Comparison of ENCODE assay signal across 8 cellular contexts in the genomic region with DNA sequence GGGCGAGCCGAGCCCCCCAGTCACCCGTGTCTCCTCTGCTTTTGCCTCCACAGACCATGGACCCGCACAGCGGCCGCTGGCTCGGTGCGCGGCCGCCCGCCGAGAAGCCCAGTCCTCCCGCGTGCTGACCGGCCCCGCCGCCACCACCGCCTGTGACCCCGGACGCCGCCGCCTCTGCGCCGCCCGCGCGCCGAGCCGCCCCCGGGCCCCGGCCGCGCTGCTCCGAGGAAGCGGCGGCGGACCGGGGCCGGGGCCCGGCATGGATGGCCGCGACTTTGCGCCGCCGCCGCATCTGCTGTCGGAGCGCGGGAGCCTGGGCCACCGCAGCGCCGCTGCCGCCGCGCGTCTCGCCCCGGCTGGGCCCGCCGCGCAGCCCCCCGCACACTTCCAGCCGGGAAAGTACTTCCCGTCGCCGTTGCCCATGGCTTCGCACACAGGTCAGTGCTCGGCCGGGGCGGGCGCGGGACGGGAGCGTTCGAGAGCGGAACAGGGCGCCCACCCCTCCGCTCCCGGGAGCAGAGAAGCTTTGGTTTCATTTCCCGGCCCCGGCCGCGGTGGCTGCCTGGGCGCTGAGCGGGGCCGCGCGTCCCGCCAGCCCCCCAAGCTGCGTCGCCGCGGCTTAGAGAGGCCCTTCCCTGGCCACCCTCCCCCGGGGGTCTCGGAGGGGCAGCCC. TPM values are rescaled to one million over a fixed set of nuclear protein-coding genes. Genes with fewer than 3 reads are reported as not detected.
A peak's percentile ranks its signal among the peaks of the same experiment; 100 is the strongest.
DNase-seq lines count a peak whose midpoint lies in the region; ATAC-seq and TF ChIP-seq lines count a peak whose summit lies in the region.

No MANE protein-coding gene starts in this region.

- H3K4me1 Mint-ChIP-seq in T-cell = peaks cover 19 to 29% (median 23%) of the 10 kb centered on the region in 3 donors
- peaks cover 27% of the 10 kb centered on the region for H3K4me1 Mint-ChIP-seq in glutamatergic neuron (ENCODE audit: low read depth, unreplicated experiment)

- DNase-seq in T-cell (no peak), glutamatergic neuron (no peak), skeletal muscle cell (ENCODE audit: low read depth) (no peak), NCI-H2029 treated with DMSO at 0.1 percent for 48 hours (lab: John Stamatoyannopoulos, UW) (no peak)

- no peaks in the 10 kb centered on the region for H3K36me3 Mint-ChIP-seq in T-cell
- no peaks in the 10 kb centered on the region for H3K36me3 Mint-ChIP-seq in glutamatergic neuron (ENCODE audit: unreplicated experiment)

- H3K27ac Mint-ChIP-seq in T-cell (no peak overlapping the region), glutamatergic neuron (ENCODE audit: unreplicated experiment) (peak overlapping the region; percentile 99)

- H3K4me3 Mint-ChIP-seq in T-cell (peak overlapping the region; percentile 57 to 81 (median 72)), glutamatergic neuron (ENCODE audit: unreplicated experiment) (peak overlapping the region; percentile 95)

- ATAC-seq in T-cell (replicated peaks in 1 of 4) = peak; percentile 21 to 30 (median 22)
- no peak for ATAC-seq in GM21390 (IDR thresholded peaks at IDR 0.05; ENCODE audit: unreplicated experiment)
- no peak for ATAC-seq in HG03439 (IDR thresholded peaks at IDR 0.05; ENCODE audit: unreplicated experiment)
- ATAC-seq in HG03457 (IDR thresholded peaks at IDR 0.05; ENCODE audit: unreplicated experiment) = no peak

- TF ChIP-seq CTCF in GM12875 (IDR thresholded peaks at IDR 0.05; ENCODE audit: borderline replicate concordance, insufficient read depth, low read depth, low read length) (no peak), glutamatergic neuron (IDR thresholded peaks at IDR 0.05; ENCODE audit: partially characterized antibody, unreplicated experiment) (no peak)

- POLR2A ChIA-PET in T-cell (lab: Charles Lee) = interaction anchor here in 1 of 2 donors (0.6 kb wide), 1 partner anchor 30 kb away, joined by 4 read pairs; no protein-coding TSS in a partner anchor

- H3K4me3 ChIP-seq in GM12875 (ENCODE audit: low read depth, low read length) (peak overlapping the region; percentile 13), skeletal muscle cell (ENCODE audit: low read depth, low read length) (peak overlapping the region; percentile 46)

- no peaks in the 10 kb centered on the region for H3K9me3 Mint-ChIP-seq in T-cell
- peaks cover 48% of the 10 kb centered on the region for H3K9me3 Mint-ChIP-seq in glutamatergic neuron (ENCODE audit: unreplicated experiment)

- CTCF ChIA-PET in T-cell (lab: Charles Lee) = interaction anchor here in 1 of 2 donors (0.7 kb wide), 1 partner anchor 933 kb away, joined by 6 read pairs; no protein-coding TSS in a partner anchor

- H3K27me3 Mint-ChIP-seq in T-cell (peaks cover 39 to 68% of the 10 kb centered on the region in 2 donors), glutamatergic neuron (ENCODE audit: unreplicated experiment) (peaks cover 39% of the 10 kb centered on the region)

RNA-seq across cellular contexts. Expression of a gene that starts 4.4 kb away (rescaled TPM):
- total RNA-seq in T-cell (under 1 TPM; 0.23 to 0.82 (median 0.33) TPM), glutamatergic neuron (ENCODE audit: unreplicated experiment) (111 TPM)

Comparison
In these comparisons a context has a peak if more than half of its experiments do, and no peak if none do; other contexts are left out.
1. ATAC-seq: peak in T-cell (4 of 4); none in GM21390 (single experiment), HG03439 (single experiment) and HG03457 (single experiment).
2. RNA of a gene that starts 4.4 kb away (total RNA-seq): 111 TPM in glutamatergic neuron (single experiment); 0.23 to 0.82 TPM in T-cell; every median in the first group is over 10 times any median in the second.